ENCODE assay signal across 9 cellular contexts in genomic region chr10:71838264-71839211, GRCh38. TPM values are rescaled to one million over a fixed set of nuclear protein-coding genes. Genes with fewer than 3 reads are reported as not detected.
A peak's percentile ranks its signal among the peaks of the same experiment; 100 is the strongest.
DNase-seq lines count a peak whose midpoint lies in the region; ATAC-seq, FAIRE-seq and TF ChIP-seq lines count a peak whose summit lies in the region.
"Had no signal": no experiment of that assay in that cellular context is flagged by ENCODE, and none has a peak within 500 bp of the region (broad histone marks: within the 10 kb centered on the region; RNA-seq: fewer than 3 reads in every experiment).

No MANE protein-coding gene starts in this region.

- FAIRE-seq in urothelium cell line (lab: Jason Lieb, UNC) = no peak
- no peak for FAIRE-seq in small intestine (lab: Jason Lieb, UNC)

- H3K27me3 ChIP-seq in cardiac muscle cell (no peaks in the 10 kb centered on the region), small intestine (ENCODE audit: control insufficient read depth in 2 of 2, insufficient read depth in 2 of 2, low read length in 2 of 2) (no peaks in the 10 kb centered on the region)
- H3K27me3 ChIP-seq: upper lobe of left lung had no signal

- H3K9me3 ChIP-seq in cardiac muscle cell (ENCODE audit: low read depth) (no peaks in the 10 kb centered on the region), small intestine (ENCODE audit: control insufficient read depth, low read depth) (no peaks in the 10 kb centered on the region)
- H3K9me3 ChIP-seq: upper lobe of left lung had no signal

- H3K4me3 ChIP-seq in cardiac muscle cell = no peak overlapping the region
- H3K4me3 ChIP-seq in small intestine (ENCODE audit: low read depth in 1 of 2, low read length in 2 of 2) = no peak overlapping the region
- H3K4me3 ChIP-seq: upper lobe of left lung had no signal

- H3K27ac ChIP-seq in cardiac muscle cell (peak overlapping the region; percentile 89), small intestine (ENCODE audit: low read depth in 1 of 2, low read length in 1 of 2) (no peak overlapping the region)

- DNase-seq in cardiac muscle cell (ENCODE audit: low read depth in 1 of 2, low spot score in 1 of 2) (peak in 1 of 2 donors; percentile 16), cardiac septum (ENCODE audit: low spot score) (no peak), astrocyte of the hippocampus (ENCODE audit: low read depth, low spot score) (peak; percentile 44), left colon (no peak), urothelium cell line (ENCODE audit: low spot score) (peak; percentile 75), DMS53 treated with DMSO at 0.1 percent for 48 hours (lab: John Stamatoyannopoulos, UW; ENCODE audit: unreplicated experiment) (no peak), small intestine (no peak)
- no peak for DNase-seq in activated CD8-positive, alpha-beta memory T cell treated with anti-CD3 and anti-CD28 coated beads, Interleukin-2, amount 50 U/mL, for 4 hours
- DNase-seq: upper lobe of left lung had no signal

- no peaks in the 10 kb centered on the region for H3K36me3 ChIP-seq in cardiac muscle cell
- peaks cover 0 to 3% of the 10 kb centered on the region in 2 donors for H3K36me3 ChIP-seq in small intestine (ENCODE audit: control insufficient read depth in 2 of 2, insufficient read depth in 2 of 2, low read length in 2 of 2)

- TF ChIP-seq CTCF in cardiac muscle cell (IDR thresholded peaks at IDR 0.05; ENCODE audit: low read depth, low read length) = no peak

- peaks cover 54% of the 10 kb centered on the region for H3K4me1 ChIP-seq in cardiac muscle cell (ENCODE audit: low read depth)
- H3K4me1 ChIP-seq in small intestine (ENCODE audit: control insufficient read depth in 2 of 2, insufficient read depth in 1 of 2, low read depth in 1 of 2, low read length in 1 of 2) = peaks cover 7 to 8% of the 10 kb centered on the region in 2 donors

- ATAC-seq in left colon = peak; percentile 49

- WGBS in small intestine, 3 donors = 69 to 72% (median 71%) methylated on average over 14 of the region's 14 CpGs

- intact Hi-C loops in cardiac septum (cut with DNase I) = loop anchor here (5.0 kb wide), 1 partner anchor 49 kb away; no protein-coding TSS in a partner anchor
- intact Hi-C loops in left colon (cut with DNase I, micrococcal nuclease) = loop anchor here in 1 of 2 donors (10.0 kb wide), 1 partner anchor 56 kb away; no protein-coding TSS in a partner anchor

RNA-seq across cellular contexts. Expression of gene PSAP, which starts 12.5 kb away (rescaled TPM):
- total RNA-seq in cardiac muscle cell = 554 and 624 TPM in 2 replicates
- polyA plus RNA-seq in cardiac muscle cell = 844 and 1,063 TPM in 2 replicates
- total RNA-seq in cardiac septum = 1,123 TPM
- total RNA-seq in left colon = 100 to 1,000 TPM; 517 to 807 TPM
- polyA plus RNA-seq in small intestine = 100 to 1,000 TPM; 149 to 411 (median 210) TPM

Comparison
In these comparisons a context has a peak if more than half of its experiments do, and no peak if none do; other contexts are left out.
1. DNase-seq: peak in astrocyte of the hippocampus (single experiment) and urothelium cell line (single experiment); none in cardiac septum (single experiment), left colon (0 of 2), DMS53 treated with DMSO at 0.1 percent for 48 hours (single experiment), activated CD8-positive, alpha-beta memory T cell treated with anti-CD3 and anti-CD28 coated beads, Interleukin-2, amount 50 U/mL, for 4 hours (single experiment) and small intestine (single experiment).